ENCODE assay signal across 8 cellular contexts in the genomic region with DNA sequence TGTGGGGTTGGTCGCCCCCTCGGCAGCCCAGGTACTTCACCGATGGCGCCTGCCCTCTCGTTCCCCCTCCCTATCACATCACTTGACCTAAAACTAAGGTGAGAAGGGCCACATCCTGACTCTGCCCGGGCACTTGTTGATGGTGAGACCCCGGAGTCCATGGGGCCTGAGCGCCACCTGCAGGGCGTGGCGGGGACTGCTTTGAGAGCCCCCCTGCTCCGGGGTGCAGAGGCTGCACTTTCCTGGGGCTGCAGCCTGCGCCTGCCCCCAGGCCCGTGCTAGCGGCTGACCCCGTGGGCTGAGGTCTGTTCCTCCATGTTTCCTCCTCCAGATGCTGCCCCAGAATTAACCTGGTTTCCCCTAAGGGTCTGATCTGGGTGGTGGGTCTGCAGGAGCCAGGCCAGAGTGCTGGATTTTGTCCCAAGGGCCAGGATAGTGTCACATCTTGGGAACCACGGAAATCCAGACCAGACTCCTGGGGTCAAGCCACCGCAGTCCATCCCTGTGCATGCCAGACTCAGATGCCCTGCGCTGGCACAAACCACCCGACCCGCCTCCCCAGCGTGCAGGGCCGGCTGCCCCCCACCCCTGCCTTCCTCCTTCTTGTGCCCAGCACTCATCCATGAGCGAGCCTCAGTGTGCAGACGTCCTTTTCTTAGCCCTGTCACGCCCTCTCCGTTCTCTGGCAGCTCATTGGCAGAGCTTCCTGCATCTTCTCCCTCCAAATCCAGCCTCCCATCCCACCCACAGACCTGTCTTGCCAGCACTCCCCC. TPM values are rescaled to one million over a fixed set of nuclear protein-coding genes. Genes with fewer than 3 reads are reported as not detected.
DNase-seq lines count a peak whose midpoint lies in the region; ATAC-seq and TF ChIP-seq lines count a peak whose summit lies in the region.

No MANE protein-coding gene starts in this region.

- WGBS in esophagus squamous epithelium, 2 donors, result 50 to 67% methylated on average over 6 to 8 of the region's 26 CpGs

- H3K4me3 ChIP-seq in esophagus squamous epithelium, result no peak overlapping the region

- TF ChIP-seq POLR2A in esophagus squamous epithelium (IDR thresholded peaks at IDR 0.05), result no peak

- ATAC-seq in Right ventricle myocardium inferior, result no peak
- ATAC-seq in Right ventricle myocardium superior (ENCODE audit: poor library complexity), result no peak
- no peak for ATAC-seq in GM21723 (IDR thresholded peaks at IDR 0.05; ENCODE audit: unreplicated experiment)
- ATAC-seq in HG03159 (IDR thresholded peaks at IDR 0.05; ENCODE audit: unreplicated experiment), result no peak

- H3K4me1 ChIP-seq in esophagus squamous epithelium, result peaks cover 27 to 44% (median 28%) of the 10 kb centered on the region in 3 donors

- no peaks in the 10 kb centered on the region for H3K9me3 ChIP-seq in esophagus squamous epithelium

- DNase-seq in Right ventricle myocardium inferior (ENCODE audit: missing footprints), result peak; percentile 14
- no peak for DNase-seq in Right ventricle myocardium superior
- DNase-seq in NCI-H345 treated with DMSO at 0.1 percent for 48 hours (lab: John Stamatoyannopoulos, UW; ENCODE audit: unreplicated experiment), result peak; percentile 14
- DNase-seq in activated T-cell treated with anti-CD3 and anti-CD28 coated beads, Interleukin-2, amount 50 U/mL, for 1 hour, result peak; percentile 70
- no peak for DNase-seq in esophagus squamous epithelium (lab: John Stamatoyannopoulos, UW)
- peak in 7 of 10 donors; percentile 51 to 94 (median 67) for DNase-seq in posterior cingulate gyrus

- intact Hi-C loops in Right ventricle myocardium inferior (cut with DNase I) (loop anchor here (1.0 kb wide), 1 partner anchor 100 kb away; no protein-coding TSS in a partner anchor), Right ventricle myocardium superior (cut with DNase I) (loop anchor here (2.0 to 10.0 kb wide), 2 partner anchors 99 to 257 kb away; no protein-coding TSS in a partner anchor), esophagus squamous epithelium (cut with DNase I) (no loop called here), posterior cingulate gyrus (cut with DNase I) (loop anchor here (5.0 kb wide), 1 partner anchor 100 kb away; no protein-coding TSS in a partner anchor)

- H3K27me3 ChIP-seq in esophagus squamous epithelium, result no peaks in the 10 kb centered on the region

- TF ChIP-seq CTCF in esophagus squamous epithelium (IDR thresholded peaks at IDR 0.05), result peak; percentile 58 to 73 (median 64)

- no peak overlapping the region for H3K27ac ChIP-seq in esophagus squamous epithelium

- H3K36me3 ChIP-seq in esophagus squamous epithelium, result peaks cover 0 to 36% (median 0%) of the 10 kb centered on the region in 3 donors

RNA-seq across cellular contexts. Expression of a gene that starts 2.7 kb away (rescaled TPM):
- total RNA-seq in Right ventricle myocardium inferior (58.0 TPM), Right ventricle myocardium superior (59.4 TPM), esophagus squamous epithelium (10 to 100 TPM; 22.0 to 67.0 (median 34.3) TPM)

RNA-seq across cellular contexts. Expression of a gene that starts 3.0 kb away (rescaled TPM):
- total RNA-seq in Right ventricle myocardium inferior, result 11.1 TPM
- total RNA-seq in Right ventricle myocardium superior, result 13.4 TPM
- total RNA-seq in esophagus squamous epithelium, result 10 to 100 TPM; 16.7 to 42.9 (median 23.3) TPM

RNA-seq across cellular contexts. Expression of a gene that starts 19.1 kb away (rescaled TPM):
- total RNA-seq in Right ventricle myocardium inferior, result 8.9 TPM
- total RNA-seq in Right ventricle myocardium superior, result 11.1 TPM
- total RNA-seq in esophagus squamous epithelium, result 1 to 10 TPM; 5.5 to 8.1 (median 6.0) TPM

RNA-seq across cellular contexts. Expression of a gene that starts 53.3 kb away (rescaled TPM):
- total RNA-seq in Right ventricle myocardium inferior (44.6 TPM), Right ventricle myocardium superior (41.3 TPM), esophagus squamous epithelium (10 to 100 TPM; 37.8 to 49.8 (median 45.3) TPM)

Comparison
In these comparisons a context has a peak if more than half of its experiments do, and no peak if none do; other contexts are left out.
1. DNase-seq: peak in Right ventricle myocardium inferior (single experiment), NCI-H345 treated with DMSO at 0.1 percent for 48 hours (single experiment), activated T-cell treated with anti-CD3 and anti-CD28 coated beads, Interleukin-2, amount 50 U/mL, for 1 hour (single experiment) and posterior cingulate gyrus (7 of 10); none in Right ventricle myocardium superior (single experiment) and esophagus squamous epithelium (single experiment).